Comparison of ENCODE assay signal across 8 cellular contexts in genomic region chr6:143575440-143575839, GRCh38.
DNase-seq lines count a peak whose midpoint lies in the region; ATAC-seq and TF ChIP-seq lines count a peak whose summit lies in the region.

No MANE protein-coding gene starts in this region.

- no peak for TF ChIP-seq POLR2A in body of pancreas (IDR thresholded peaks at IDR 0.05)

- H3K36me3 ChIP-seq in body of pancreas (replicated peaks in 1 of 2; ENCODE audit: insufficient read depth in 1 of 2, low read depth in 2 of 2): no peaks in the 10 kb centered on the region

- no peak overlapping the region for H3K4me3 ChIP-seq in GM12864 (ENCODE audit: low read depth, low read length)
- no peak overlapping the region for H3K4me3 ChIP-seq in body of pancreas

- H3K27me3 ChIP-seq in body of pancreas: no peaks in the 10 kb centered on the region

- H3K4me1 ChIP-seq in body of pancreas: no peaks in the 10 kb centered on the region

- DNase-seq in A172 (ENCODE audit: low spot score): peak; percentile 77
- peak; percentile 53 for DNase-seq in GM12864 (ENCODE audit: low read depth)
- DNase-seq in NCI-H1092 treated with DMSO at 0.1 percent for 48 hours (lab: John Stamatoyannopoulos, UW): peak; percentile 68
- DNase-seq in SK-N-DZ (ENCODE audit: low spot score): peak; percentile 83
- DNase-seq in body of pancreas: peak; percentile 48 to 77 (median 56)
- DNase-seq in iPS DF 19.7 (ENCODE audit: low read depth, low spot score): peak; percentile 47
- DNase-seq in smooth muscle cell of the brain vasculature (ENCODE audit: low read depth, low spot score): peak; percentile 84

- intact Hi-C loops in body of pancreas (cut with DNase I): no loop called here

- no peaks in the 10 kb centered on the region for H3K9me3 ChIP-seq in body of pancreas

- no peak overlapping the region for H3K27ac ChIP-seq in body of pancreas

- WGBS in body of pancreas, 2 donors: 14 to 16% methylated on average over 5 of the region's 5 CpGs

- ATAC-seq in HG02610 (IDR thresholded peaks at IDR 0.05; ENCODE audit: unreplicated experiment): peak; percentile 87
- peak; percentile 82 for ATAC-seq in body of pancreas

- TF ChIP-seq CTCF in GM12864 (IDR thresholded peaks at IDR 0.05; ENCODE audit: low read depth, low read length, missing control alignments) (peak; percentile 81), body of pancreas (IDR thresholded peaks at IDR 0.05) (peak; percentile 54 to 95 (median 91))
